ENCODE assay signal across 8 cellular contexts in the genomic region with DNA sequence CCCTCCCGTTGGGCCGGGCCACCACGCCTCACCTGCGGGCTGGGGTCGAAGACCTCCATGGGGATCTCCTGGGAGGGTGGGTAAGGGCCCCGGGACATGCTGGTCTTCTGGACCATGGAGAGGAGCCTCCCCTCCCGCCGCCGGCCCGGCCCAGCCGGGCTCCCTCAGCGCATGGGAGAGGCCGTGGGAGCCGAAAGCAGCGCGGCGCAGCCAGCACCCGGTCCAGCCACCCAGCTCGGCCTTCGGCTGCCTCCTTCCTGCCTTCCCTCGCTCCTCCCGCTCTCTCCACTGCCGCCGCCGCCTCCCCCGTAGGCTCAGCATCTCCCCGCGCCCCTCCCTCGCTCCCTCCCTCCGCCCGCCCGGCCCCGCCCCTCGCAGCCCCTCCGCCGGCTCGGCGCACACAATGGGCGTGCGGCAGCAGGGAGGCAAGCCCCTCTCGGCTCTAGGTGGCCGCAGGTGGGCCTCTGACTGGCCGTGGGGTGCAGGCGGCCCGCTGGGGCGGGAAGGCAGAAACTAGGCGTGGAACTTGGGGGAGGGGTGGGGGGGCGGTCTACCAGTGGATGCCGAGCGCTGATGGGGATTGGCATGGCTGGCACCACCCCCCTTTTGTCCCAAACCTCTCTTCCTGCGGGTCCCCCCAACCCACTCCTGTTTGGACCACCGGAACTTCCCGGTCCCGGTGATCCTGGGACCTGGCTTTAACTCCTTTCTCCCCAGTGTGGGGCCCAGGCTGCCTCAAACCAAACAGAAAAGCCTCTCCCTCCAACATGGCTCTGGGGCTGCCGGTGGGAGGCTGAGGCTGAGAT. TPM values are rescaled to one million over a fixed set of nuclear protein-coding genes. Genes with fewer than 3 reads are reported as not detected.
DNase-seq lines count a peak whose midpoint lies in the region; ATAC-seq and TF ChIP-seq lines count a peak whose summit lies in the region.

A gene (minus strand): TSS at position 290 of the 806 bp plus-strand sequence. CDS start 174 bp downstream, at position 116.

- peak within 1 kb of the TSS; percentile 66 for H3K4me3 ChIP-seq in HUES6 (ENCODE audit: low read depth, low read length)
- peak within 1 kb of the TSS; percentile 73 for H3K4me3 ChIP-seq in fibroblast of mammary gland (ENCODE audit: control insufficient read depth, low read depth, low read length)

- H3K9me3 Mint-ChIP-seq in activated T-helper 17 cell treated with anti-CD3 and anti-CD28 coated beads, Interleukin-2, amount 50 U/mL, for 72 hours, result no peaks in the 10 kb centered on the region
- H3K9me3 Mint-ChIP-seq in natural killer cell, result no peaks in the 10 kb centered on the region
- no peaks in the 10 kb centered on the region for H3K9me3 Mint-ChIP-seq in stimulated activated memory B cell treated with anti-CD40 and anti-IgM and Interleukin-4, amounts not matched to agents 10 μg/mL and 1 μg/mL and 100 μg/mL, for 72 hours

- intact Hi-C loops in natural killer cell (cut with micrococcal nuclease), result no loop called here

- no peaks in the 10 kb centered on the region for H3K27me3 Mint-ChIP-seq in activated T-helper 17 cell treated with anti-CD3 and anti-CD28 coated beads, Interleukin-2, amount 50 U/mL, for 72 hours
- no peaks in the 10 kb centered on the region for H3K27me3 Mint-ChIP-seq in natural killer cell (ENCODE audit: low read depth in 2 of 2)
- H3K27me3 Mint-ChIP-seq in stimulated activated memory B cell treated with anti-CD40 and anti-IgM and Interleukin-4, amounts not matched to agents 10 μg/mL and 1 μg/mL and 100 μg/mL, for 72 hours, result no peaks in the 10 kb centered on the region

- peaks cover 41% of the 10 kb centered on the region for H3K36me3 Mint-ChIP-seq in activated T-helper 17 cell treated with anti-CD3 and anti-CD28 coated beads, Interleukin-2, amount 50 U/mL, for 72 hours (ENCODE audit: low read depth)
- H3K36me3 Mint-ChIP-seq in natural killer cell, result no peaks in the 10 kb centered on the region
- peaks cover 25% of the 10 kb centered on the region for H3K36me3 Mint-ChIP-seq in stimulated activated memory B cell treated with anti-CD40 and anti-IgM and Interleukin-4, amounts not matched to agents 10 μg/mL and 1 μg/mL and 100 μg/mL, for 72 hours

- H3K4me1 Mint-ChIP-seq in activated T-helper 17 cell treated with anti-CD3 and anti-CD28 coated beads, Interleukin-2, amount 50 U/mL, for 72 hours, result peaks cover 10% of the 10 kb centered on the region
- peaks cover 40 to 69% of the 10 kb centered on the region in 2 donors for H3K4me1 Mint-ChIP-seq in natural killer cell
- peaks cover 46% of the 10 kb centered on the region for H3K4me1 Mint-ChIP-seq in stimulated activated memory B cell treated with anti-CD40 and anti-IgM and Interleukin-4, amounts not matched to agents 10 μg/mL and 1 μg/mL and 100 μg/mL, for 72 hours

- peak; percentile 66 for DNase-seq in DMS114 treated with DMSO at 0.1 percent for 48 hours (lab: John Stamatoyannopoulos, UW; ENCODE audit: unreplicated experiment)
- peak; percentile 70 for DNase-seq in RKO (ENCODE audit: low spot score)
- DNase-seq in fibroblast of mammary gland (ENCODE audit: low read depth), result peak; percentile 53
- peak; percentile 42 for DNase-seq in natural killer cell

- H3K4me1 ChIP-seq in HUES6 (ENCODE audit: control insufficient read depth, insufficient read depth, low read length), result peaks cover 34% of the 10 kb centered on the region

- no peaks in the 10 kb centered on the region for H3K9me3 ChIP-seq in HUES6 (ENCODE audit: control insufficient read depth, insufficient read depth, low read depth, low read length)

- peak within 1 kb of the TSS; percentile 83 for H3K4me3 Mint-ChIP-seq in activated T-helper 17 cell treated with anti-CD3 and anti-CD28 coated beads, Interleukin-2, amount 50 U/mL, for 72 hours
- H3K4me3 Mint-ChIP-seq in natural killer cell, result peak within 1 kb of the TSS; percentile 80
- peak within 1 kb of the TSS; percentile 87 for H3K4me3 Mint-ChIP-seq in stimulated activated memory B cell treated with anti-CD40 and anti-IgM and Interleukin-4, amounts not matched to agents 10 μg/mL and 1 μg/mL and 100 μg/mL, for 72 hours

- H3K9ac ChIP-seq in HUES6 (ENCODE audit: low read length), result no peak within 1 kb of the TSS

- H3K36me3 ChIP-seq in HUES6 (ENCODE audit: control insufficient read depth, insufficient read depth, low read length), result peaks cover 31% of the 10 kb centered on the region

- H3K27me3 ChIP-seq in HUES6 (ENCODE audit: control insufficient read depth, insufficient read depth, low read length), result no peaks in the 10 kb centered on the region

- ATAC-seq in activated T-helper 17 cell treated with anti-CD3 and anti-CD28 coated beads, Interleukin-2, amount 50 U/mL, for 72 hours (replicated peaks), result peak; percentile 73
- ATAC-seq in natural killer cell (peak; percentile 24 to 48 (median 35)), GM18907 (IDR thresholded peaks at IDR 0.05; ENCODE audit: unreplicated experiment) (no peak)
- peak; percentile 57 for ATAC-seq in stimulated activated memory B cell treated with anti-CD40 and anti-IgM and Interleukin-4, amounts not matched to agents 10 μg/mL and 1 μg/mL and 100 μg/mL, for 72 hours

- TF ChIP-seq CTCF in fibroblast of mammary gland (conservative IDR thresholded peaks at IDR 0.05; ENCODE audit: control insufficient read depth, insufficient read depth, low read depth, low read length) (no peak), natural killer cell (IDR thresholded peaks at IDR 0.05) (no peak)

- peak within 1 kb of the TSS; percentile 70 for H3K27ac Mint-ChIP-seq in activated T-helper 17 cell treated with anti-CD3 and anti-CD28 coated beads, Interleukin-2, amount 50 U/mL, for 72 hours
- peak within 1 kb of the TSS; percentile 98 to 100 for H3K27ac Mint-ChIP-seq in natural killer cell
- peak within 1 kb of the TSS; percentile 65 for H3K27ac Mint-ChIP-seq in stimulated activated memory B cell treated with anti-CD40 and anti-IgM and Interleukin-4, amounts not matched to agents 10 μg/mL and 1 μg/mL and 100 μg/mL, for 72 hours

- H3K27ac ChIP-seq in HUES6 (ENCODE audit: low read depth, low read length), result no peak within 1 kb of the TSS; the same call in 1 of the 2 replicates

RNA-seq across cellular contexts. Expression of the gene that starts here (rescaled TPM):
- total RNA-seq in activated T-helper 17 cell treated with anti-CD3 and anti-CD28 coated beads, Interleukin-2, amount 50 U/mL, for 72 hours, result 10 to 100 TPM; 22.6 to 24.2 TPM
- 10 to 100 TPM; 23.7 to 28.5 (median 28.1) TPM for total RNA-seq in natural killer cell
